ENCODE assay signal across 21 cellular contexts in genomic region chr11:87316491-87316890, GRCh38.
DNase-seq lines count a peak whose midpoint lies in the region; ATAC-seq and TF ChIP-seq lines count a peak whose summit lies in the region.
"Had no signal": no experiment of that assay in that cellular context is flagged by ENCODE, and none has a peak within 500 bp of the region (broad histone marks: within the 10 kb centered on the region; RNA-seq: fewer than 3 reads in every experiment).

No MANE protein-coding gene starts in this region.

- no peaks in the 10 kb centered on the region for H3K4me1 ChIP-seq in CD8-positive, alpha-beta T cell (ENCODE audit: insufficient read depth, low read length)
- peaks cover 97% of the 10 kb centered on the region for H3K4me1 ChIP-seq in Karpas-422 (ENCODE audit: low read length)
- peaks cover 26% of the 10 kb centered on the region for H3K4me1 ChIP-seq in OCI-LY7 (ENCODE audit: insufficient read depth, low read length, poor library complexity, severe bottlenecking)
- H3K4me1 ChIP-seq: BLaER1 had no signal

- H3K4me1 Mint-ChIP-seq in CD8-positive, alpha-beta T cell (ENCODE audit: low read depth) = no peaks in the 10 kb centered on the region
- peaks cover 54% of the 10 kb centered on the region for H3K4me1 Mint-ChIP-seq in nephron
- H3K4me1 Mint-ChIP-seq: B cell; CD4-positive, CD25-positive, alpha-beta regulatory T cell; CD8-positive, alpha-beta memory T cell had no signal

- H3K9me2 ChIP-seq in Karpas-422 (replicated peaks; ENCODE audit: insufficient read depth, low read length) (no peaks in the 10 kb centered on the region), OCI-LY7 (ENCODE audit: insufficient read depth, low read length) (no peaks in the 10 kb centered on the region)

- no peak for TF ChIP-seq CTCF in CD8-positive, alpha-beta T cell (IDR thresholded peaks at IDR 0.05)
- no peak for TF ChIP-seq CTCF in OCI-LY7 (conservative IDR thresholded peaks at IDR 0.05; ENCODE audit: low read length)
- TF ChIP-seq CTCF in nephron (IDR thresholded peaks at IDR 0.05; ENCODE audit: unreplicated experiment in 3 of 3) = no peak

- peak overlapping the region; percentile 53 for H3K9ac ChIP-seq in Karpas-422 (ENCODE audit: low read length)
- H3K9ac ChIP-seq: BLaER1 had no signal

- H3K36me3 Mint-ChIP-seq in CD8-positive, alpha-beta T cell = peaks cover 34% of the 10 kb centered on the region
- H3K36me3 Mint-ChIP-seq in nephron (ENCODE audit: low read depth) = peaks cover 16% of the 10 kb centered on the region

- H3K4me3 ChIP-seq in CD8-positive, alpha-beta T cell (ENCODE audit: low read depth, low read length) = no peak overlapping the region
- H3K4me3 ChIP-seq in Karpas-422 (ENCODE audit: low read length) (peak overlapping the region; percentile 8), OCI-LY7 (ENCODE audit: low read depth, low read length, poor library complexity, severe bottlenecking) (peak overlapping the region; percentile 0)
- H3K4me3 ChIP-seq: BLaER1, GM12878 had no signal

- no peak for DNase-seq in CD8-positive, alpha-beta T cell
- DNase-seq in Karpas-422 (peak; percentile 92), OCI-LY7 (ENCODE audit: low spot score) (peak; percentile 27), NCI-H146 treated with DMSO at 0.1 percent for 48 hours (lab: John Stamatoyannopoulos, UW; ENCODE audit: unreplicated experiment) (no peak)
- no peak for DNase-seq in activated CD4-positive, alpha-beta T cell treated with anti-CD3 and anti-CD28 coated beads for 48 hours
- DNase-seq: CD4-positive, CD25-positive, alpha-beta regulatory T cell; CD8-positive, alpha-beta memory T cell; DMS 273 treated with DMSO at 0.1 percent for 48 hours; DMS79; EL; GDM1; GOT3; HCEC 1CT had no signal

- H3K4me3 Mint-ChIP-seq in CD8-positive, alpha-beta T cell = no peak overlapping the region
- H3K4me3 Mint-ChIP-seq in nephron = no peak overlapping the region
- H3K4me3 Mint-ChIP-seq: B cell; CD4-positive, CD25-positive, alpha-beta regulatory T cell; CD8-positive, alpha-beta memory T cell had no signal

- peaks cover 4% of the 10 kb centered on the region for H3K36me3 ChIP-seq in CD8-positive, alpha-beta T cell (ENCODE audit: insufficient read depth, low read length)
- H3K36me3 ChIP-seq in Karpas-422 (ENCODE audit: insufficient read depth, low read length) (peaks cover 65% of the 10 kb centered on the region), OCI-LY7 (ENCODE audit: insufficient read depth, low read length) (peaks cover 16% of the 10 kb centered on the region)

- BruUV-seq in OCI-LY7 (replicated peaks; lab: Mats Ljungman, UMichigan) = no TSS peak

- no peaks in the 10 kb centered on the region for H4K20me1 ChIP-seq in Karpas-422 (ENCODE audit: insufficient read depth, low read depth, low read length)
- no peaks in the 10 kb centered on the region for H4K20me1 ChIP-seq in OCI-LY7 (ENCODE audit: insufficient read depth, low read length)
- H4K20me1 ChIP-seq: BLaER1 had no signal

- no peaks in the 10 kb centered on the region for H3K9me3 ChIP-seq in CD8-positive, alpha-beta T cell (ENCODE audit: low read length)
- H3K9me3 ChIP-seq in Karpas-422 (ENCODE audit: low read length) (no peaks in the 10 kb centered on the region), OCI-LY7 (ENCODE audit: low read length) (no peaks in the 10 kb centered on the region)
- H3K9me3 ChIP-seq: BLaER1 had no signal

- no peaks in the 10 kb centered on the region for H3K27me3 Mint-ChIP-seq in CD8-positive, alpha-beta T cell (ENCODE audit: low read depth)
- no peaks in the 10 kb centered on the region for H3K27me3 Mint-ChIP-seq in nephron (ENCODE audit: low read depth)
- H3K27me3 Mint-ChIP-seq: B cell; CD4-positive, CD25-positive, alpha-beta regulatory T cell; CD8-positive, alpha-beta memory T cell had no signal

- intact Hi-C loops in CD8-positive, alpha-beta T cell (cut with DNase I, micrococcal nuclease) = no loop called here
- intact Hi-C loops in OCI-LY7 (cut with micrococcal nuclease; ENCODE audit: unreplicated experiment) = no loop called here

- no peaks in the 10 kb centered on the region for H3K27me3 ChIP-seq in CD8-positive, alpha-beta T cell (ENCODE audit: insufficient read depth, low read length)
- no peaks in the 10 kb centered on the region for H3K27me3 ChIP-seq in Karpas-422 (ENCODE audit: low read length)
- H3K27me3 ChIP-seq: BLaER1 had no signal

- peaks cover 20% of the 10 kb centered on the region; the same call in 1 of the 2 replicates for H3K79me2 ChIP-seq in Karpas-422 (ENCODE audit: low read length)
- no peaks in the 10 kb centered on the region for H3K79me2 ChIP-seq in OCI-LY7 (ENCODE audit: insufficient read depth, low read depth, low read length)

- POLR2A ChIA-PET in CD8-positive, alpha-beta T cell (lab: Charles Lee) = interaction anchor here (0.6 kb wide), 1 partner anchor 99 kb away, joined by 5 read pairs; no protein-coding TSS in a partner anchor
- POLR2A ChIA-PET in OCI-LY7 (lab: Charles Lee) = interaction anchor here (0.6 to 1.8 kb wide), 9 partner anchors 8 to 117 kb away, joined by 3 to 6 read pairs (median 4); no protein-coding TSS in a partner anchor

- ATAC-seq in CD8-positive, alpha-beta T cell = no peak
- ATAC-seq in HG03196 (IDR thresholded peaks at IDR 0.05; ENCODE audit: unreplicated experiment) (no peak), HG02623 (IDR thresholded peaks at IDR 0.05; ENCODE audit: unreplicated experiment) (no peak)
- ATAC-seq: GM12878 had no signal

- no peak overlapping the region for H3K27ac ChIP-seq in CD8-positive, alpha-beta T cell (ENCODE audit: low read depth, low read length)
- H3K27ac ChIP-seq in Karpas-422 (ENCODE audit: low read length) (peak overlapping the region; percentile 95), OCI-LY7 (ENCODE audit: low read depth, low read length, poor library complexity, severe bottlenecking) (peak overlapping the region; percentile 43)
- H3K27ac ChIP-seq: 22Rv1, BLaER1, C4-2B had no signal

- H3K9me3 Mint-ChIP-seq in CD8-positive, alpha-beta T cell = no peaks in the 10 kb centered on the region
- no peaks in the 10 kb centered on the region for H3K9me3 Mint-ChIP-seq in nephron
- H3K9me3 Mint-ChIP-seq: CD4-positive, CD25-positive, alpha-beta regulatory T cell; CD8-positive, alpha-beta memory T cell had no signal

- peak overlapping the region; percentile 12 for H3K27ac Mint-ChIP-seq in CD8-positive, alpha-beta T cell
- peak overlapping the region; percentile 67 to 90 (median 85) for H3K27ac Mint-ChIP-seq in nephron
- H3K27ac Mint-ChIP-seq: B cell had no signal

- H3K4me2 ChIP-seq in Karpas-422 (ENCODE audit: low read depth, low read length, poor library complexity, severe bottlenecking) (peak overlapping the region; percentile 58), OCI-LY7 (ENCODE audit: low read length) (peak overlapping the region; percentile 57)
- H3K4me2 ChIP-seq: BLaER1 had no signal

- CTCF ChIA-PET in CD8-positive, alpha-beta T cell (lab: Charles Lee) = no interaction called here
- CTCF ChIA-PET in OCI-LY7 (lab: Charles Lee; ENCODE audit: unreplicated experiment) = no interaction called here

- H2AFZ ChIP-seq in Karpas-422 (ENCODE audit: low read length) (no peak overlapping the region), OCI-LY7 (ENCODE audit: low read length) (no peak overlapping the region)

Comparison
In these comparisons a context has a peak if more than half of its experiments do, and no peak if none do; other contexts are left out.
1. DNase-seq: peak in Karpas-422 (single experiment) and OCI-LY7 (single experiment); none in CD8-positive, alpha-beta T cell (0 of 7), activated CD4-positive, alpha-beta T cell treated with anti-CD3 and anti-CD28 coated beads for 48 hours (single experiment) and NCI-H146 treated with DMSO at 0.1 percent for 48 hours (single experiment).